ENCODE assay signal across 16 cellular contexts in genomic region chr5:76479973-76480667, GRCh38.
DNase-seq lines count a peak whose midpoint lies in the region; ATAC-seq and TF ChIP-seq lines count a peak whose summit lies in the region.
"Had no signal": no experiment of that assay in that cellular context is flagged by ENCODE, and none has a peak within 500 bp of the region (broad histone marks: within the 10 kb centered on the region; RNA-seq: fewer than 3 reads in every experiment).

No MANE protein-coding gene starts in this region.

- no peaks in the 10 kb centered on the region for H3K27me3 Mint-ChIP-seq in stimulated activated naive CD8-positive, alpha-beta T cell treated with anti-CD3 and anti-CD28 coated beads, Interleukin-15, amount 100 ng/mL, for 72 hours
- H3K27me3 Mint-ChIP-seq in activated T-helper 17 cell treated with anti-CD3 and anti-CD28 coated beads, Interleukin-2, amount 50 U/mL, for 72 hours = no peaks in the 10 kb centered on the region
- H3K27me3 Mint-ChIP-seq: activated CD4-positive, alpha-beta T cell treated with anti-CD3 and anti-CD28 coated beads for 36 hours had no signal

- no peak overlapping the region for H3K4me3 ChIP-seq in lower lobe of right lung
- H3K4me3 ChIP-seq in upper lobe of right lung = no peak overlapping the region

- H3K4me1 ChIP-seq in lower lobe of right lung (no peaks in the 10 kb centered on the region), upper lobe of right lung (peaks cover 9% of the 10 kb centered on the region)

- H3K9me3 ChIP-seq in lower lobe of right lung = no peaks in the 10 kb centered on the region
- H3K9me3 ChIP-seq in upper lobe of right lung = no peaks in the 10 kb centered on the region

- H3K27ac ChIP-seq in lower lobe of right lung (no peak overlapping the region), upper lobe of right lung (no peak overlapping the region)

- H3K36me3 ChIP-seq in lower lobe of right lung (no peaks in the 10 kb centered on the region), upper lobe of right lung (no peaks in the 10 kb centered on the region)

- H3K27me3 ChIP-seq in lower lobe of right lung (ENCODE audit: low read depth) (no peaks in the 10 kb centered on the region), upper lobe of right lung (no peaks in the 10 kb centered on the region)

- intact Hi-C loops in lower lobe of right lung (cut with DNase I) = no loop called here
- intact Hi-C loops in upper lobe of right lung (cut with DNase I) = no loop called here

- H3K27ac Mint-ChIP-seq in stimulated activated naive CD8-positive, alpha-beta T cell treated with anti-CD3 and anti-CD28 coated beads, Interleukin-15, amount 100 ng/mL, for 72 hours = peak overlapping the region; percentile 42 to 58
- peak overlapping the region; percentile 61 for H3K27ac Mint-ChIP-seq in activated T-helper 17 cell treated with anti-CD3 and anti-CD28 coated beads, Interleukin-2, amount 50 U/mL, for 72 hours
- H3K27ac Mint-ChIP-seq: activated CD4-positive, alpha-beta T cell treated with anti-CD3 and anti-CD28 coated beads for 36 hours had no signal

- no peak for ATAC-seq in stimulated activated naive CD8-positive, alpha-beta T cell treated with anti-CD3 and anti-CD28 coated beads, Interleukin-15, amount 100 ng/mL, for 72 hours
- ATAC-seq in stimulated activated naive CD8-positive, alpha-beta T cell treated with anti-CD3 and anti-CD28 coated beads, Interleukin-15, Interleukin-2, amounts not matched to agents 100 U/mL and 50 U/mL, for 24 hours = no peak
- no peak for ATAC-seq in activated T-helper 17 cell treated with anti-CD3 and anti-CD28 coated beads, Interleukin-2, amount 50 U/mL, for 72 hours (replicated peaks)
- ATAC-seq in lower lobe of right lung = peak; percentile 16 to 51
- ATAC-seq in upper lobe of right lung = peak; percentile 85
- no peak for ATAC-seq in HG03196 (IDR thresholded peaks at IDR 0.05; ENCODE audit: unreplicated experiment)
- ATAC-seq: activated CD4-positive, alpha-beta T cell treated with anti-CD3 and anti-CD28 coated beads for 36 hours had no signal

- DNase-seq in stimulated activated naive CD8-positive, alpha-beta T cell treated with anti-CD3 and anti-CD28 coated beads, Interleukin-15, amount 100 ng/mL, for 72 hours = no peak
- DNase-seq in stimulated activated naive CD8-positive, alpha-beta T cell treated with anti-CD3 and anti-CD28 coated beads, Interleukin-15, Interleukin-2, amounts not matched to agents 100 U/mL and 50 U/mL, for 24 hours = no peak
- no peak for DNase-seq in lower lobe of right lung
- no peak for DNase-seq in upper lobe of right lung
- no peak for DNase-seq in stimulated activated CD8-positive, alpha-beta memory T cell treated with anti-CD3 and anti-CD28 coated beads, Interleukin-4, amount 100 ng/mL, for 48 hours
- no peak for DNase-seq in stimulated activated CD4-positive, alpha-beta T cell treated with anti-CD3 and anti-CD28 coated beads, Interleukin-4, amount 100 ng/mL, for 4 hours
- DNase-seq: ACHN; activated CD4-positive, alpha-beta T cell treated with anti-CD3 and anti-CD28 coated beads for 36 hours; glutamatergic neuron; HCEC 1CT; NCI-H1930; NCI-H69; stimulated activated CD4-positive, alpha-beta T cell treated with anti-CD3 and anti-CD28 coated beads, Interleukin-2, amount 100 ng/mL, for 48 hours; T-helper 1 cell had no signal

- H3K4me1 Mint-ChIP-seq in stimulated activated naive CD8-positive, alpha-beta T cell treated with anti-CD3 and anti-CD28 coated beads, Interleukin-15, amount 100 ng/mL, for 72 hours = peaks cover 42% of the 10 kb centered on the region
- peaks cover 46% of the 10 kb centered on the region for H3K4me1 Mint-ChIP-seq in activated T-helper 17 cell treated with anti-CD3 and anti-CD28 coated beads, Interleukin-2, amount 50 U/mL, for 72 hours

- no peak overlapping the region for H3K4me3 Mint-ChIP-seq in stimulated activated naive CD8-positive, alpha-beta T cell treated with anti-CD3 and anti-CD28 coated beads, Interleukin-15, amount 100 ng/mL, for 72 hours
- H3K4me3 Mint-ChIP-seq in activated T-helper 17 cell treated with anti-CD3 and anti-CD28 coated beads, Interleukin-2, amount 50 U/mL, for 72 hours = no peak overlapping the region
- H3K4me3 Mint-ChIP-seq: activated CD4-positive, alpha-beta T cell treated with anti-CD3 and anti-CD28 coated beads for 36 hours had no signal

- TF ChIP-seq CTCF in lower lobe of right lung (IDR thresholded peaks at IDR 0.05) (no peak), upper lobe of right lung (IDR thresholded peaks at IDR 0.05) (no peak)

- H3K9me3 Mint-ChIP-seq in stimulated activated naive CD8-positive, alpha-beta T cell treated with anti-CD3 and anti-CD28 coated beads, Interleukin-15, amount 100 ng/mL, for 72 hours = no peaks in the 10 kb centered on the region
- no peaks in the 10 kb centered on the region for H3K9me3 Mint-ChIP-seq in activated T-helper 17 cell treated with anti-CD3 and anti-CD28 coated beads, Interleukin-2, amount 50 U/mL, for 72 hours

- peaks cover 4% of the 10 kb centered on the region for H3K36me3 Mint-ChIP-seq in activated T-helper 17 cell treated with anti-CD3 and anti-CD28 coated beads, Interleukin-2, amount 50 U/mL, for 72 hours (ENCODE audit: low read depth)

Comparison
In these comparisons a context has a peak if more than half of its experiments do, and no peak if none do; other contexts are left out.
1. ATAC-seq: peak in lower lobe of right lung (2 of 2) and upper lobe of right lung (single experiment); none in stimulated activated naive CD8-positive, alpha-beta T cell treated with anti-CD3 and anti-CD28 coated beads, Interleukin-15, amount 100 ng/mL, for 72 hours (single experiment), stimulated activated naive CD8-positive, alpha-beta T cell treated with anti-CD3 and anti-CD28 coated beads, Interleukin-15, Interleukin-2, amounts not matched to agents 100 U/mL and 50 U/mL, for 24 hours (single experiment), activated T-helper 17 cell treated with anti-CD3 and anti-CD28 coated beads, Interleukin-2, amount 50 U/mL, for 72 hours (single experiment) and HG03196 (single experiment).